Comparison of ENCODE assay signal across 23 cellular contexts in the genomic region with DNA sequence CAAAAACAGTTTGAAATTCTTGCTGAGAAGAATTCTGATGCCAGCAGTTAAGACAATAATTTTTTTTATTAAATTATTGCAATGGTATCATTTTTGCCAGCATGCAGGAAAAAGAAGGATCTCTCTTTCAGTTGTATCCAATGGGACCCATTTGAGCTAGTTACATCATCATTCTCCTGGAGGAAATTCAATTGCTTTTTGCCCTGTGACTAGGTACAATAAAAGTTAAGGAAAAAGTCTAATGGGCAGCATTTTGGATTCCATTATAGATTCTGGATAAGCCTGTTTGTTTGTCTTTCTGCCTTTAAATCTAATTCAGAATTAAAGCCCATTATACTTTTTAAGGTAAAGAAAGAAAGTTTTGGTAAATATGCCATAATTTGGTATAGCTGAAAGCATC.
"Had no signal": no experiment of that assay in that cellular context is flagged by ENCODE, and none has a peak within 500 bp of the region (broad histone marks: within the 10 kb centered on the region; RNA-seq: fewer than 3 reads in every experiment).

No MANE protein-coding gene starts in this region.

- FAIRE-seq: kidney had no signal

- H3K36me3 ChIP-seq: heart left ventricle, lower lobe of right lung, ovary, right atrium auricular region, spleen, suprapubic skin, thoracic aorta, transverse colon, upper lobe of left lung, vagina had no signal

- H3K9me3 ChIP-seq: heart left ventricle, lower lobe of right lung, ovary, right atrium auricular region, spleen, suprapubic skin, thoracic aorta, transverse colon, upper lobe of left lung, vagina had no signal

- H3K27me3 ChIP-seq: heart left ventricle, ovary, right atrium auricular region, spleen, suprapubic skin, transverse colon, upper lobe of left lung, vagina had no signal

- H3K4me1 ChIP-seq: lower lobe of right lung, right atrium auricular region, suprapubic skin, vagina had no signal

- DNase-seq: heart left ventricle; hypothalamus; immature natural killer cell; kidney; left ventricle myocardium superior; lower lobe of right lung; mammary epithelial cell; mesenchymal stem cell; naive B cell; ovary; spleen; stimulated activated CD4-positive, alpha-beta T cell treated with anti-CD3 and anti-CD28 coated beads, Interleukin-4, amount 100 ng/mL, for 24 hours; stimulated activated naive CD4-positive, alpha-beta T cell; transverse colon; upper lobe of left lung had no signal

- H3K4me3 ChIP-seq: heart left ventricle, lower lobe of right lung, ovary, right atrium auricular region, skin epidermis, spleen, suprapubic skin, thoracic aorta, transverse colon, upper lobe of left lung, vagina had no signal

- H3K27ac ChIP-seq: heart left ventricle, lower lobe of right lung, ovary, right atrium auricular region, skin epidermis, spleen, suprapubic skin, transverse colon, upper lobe of left lung, vagina had no signal

- ATAC-seq: heart left ventricle; left ventricle myocardium superior; lower lobe of right lung; natural killer cell treated with Interleukin-12 subunit alpha and Interleukin-12 subunit beta and Interleukin-15 and Interleukin-18, amount 100 ng/mL, for 72 hours; sciatic nerve; stimulated activated effector memory CD8-positive, alpha-beta T cell treated with anti-CD3 and anti-CD28 coated beads, Interleukin-12 subunit alpha, Interleukin-12 subunit beta, amount 100 ng/mL, for 72 hours had no signal
